Comparison of ENCODE assay signal across 35 cellular contexts in the genomic region with DNA sequence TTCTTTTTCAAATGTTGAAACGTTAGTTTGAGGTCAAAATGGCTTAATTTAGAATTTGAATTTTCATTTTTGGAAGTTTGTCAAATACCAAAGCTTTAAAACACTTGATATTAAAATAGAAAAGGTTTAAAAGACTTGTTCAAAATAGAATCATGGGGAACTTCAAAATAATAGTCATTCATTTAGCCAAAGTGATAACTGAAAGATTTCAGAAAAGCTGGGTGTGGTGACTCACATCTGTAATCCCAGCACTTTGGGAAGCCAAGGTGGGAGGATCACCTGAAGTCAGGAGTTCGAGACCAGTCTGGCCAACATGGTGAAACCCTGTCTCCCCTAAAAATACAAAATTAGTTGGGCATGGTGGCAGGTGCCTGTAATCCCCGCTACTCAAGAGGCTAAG. TPM values are rescaled to one million over a fixed set of nuclear protein-coding genes. Genes with fewer than 3 reads are reported as not detected.
"Had no signal": no experiment of that assay in that cellular context is flagged by ENCODE, and none has a peak within 500 bp of the region (broad histone marks: within the 10 kb centered on the region; RNA-seq: fewer than 3 reads in every experiment).

No MANE protein-coding gene starts in this region.

- H3K36me3 ChIP-seq: adrenal gland, cardiac muscle cell, WERI-Rb-1 had no signal

- H3K9me3 ChIP-seq: adrenal gland had no signal

- H3K27me3 ChIP-seq: adrenal gland, cardiac muscle cell had no signal

- H3K4me1 ChIP-seq: adrenal gland had no signal

- H3K4me3 ChIP-seq: adrenal gland, cardiac muscle cell had no signal

- ATAC-seq: activated CD8-positive, alpha-beta T cell treated with anti-CD3 and anti-CD28 coated beads for 36 hours; activated naive CD4-positive, alpha-beta T cell treated with anti-CD3 and anti-CD28 coated beads, Interleukin-2, amount 50 U/mL, for 72 hours; activated T-cell treated with anti-CD3 and anti-CD28 coated beads, Interleukin-2, amount 50 U/mL, for 4 hours; activated T-cell treated with anti-CD3 and anti-CD28 coated beads, Interleukin-2, amount 50 U/mL, for 72 hours; activated T-helper 17 cell treated with anti-CD3 and anti-CD28 coated beads, Interleukin-2, amount 50 U/mL, for 72 hours; WTC11 had no signal

- H3K27ac ChIP-seq: adrenal gland, cardiac muscle cell, WERI-Rb-1 had no signal

- DNase-seq: activated CD4-positive, alpha-beta memory T cell treated with anti-CD3 and anti-CD28 coated beads for 36 hours; activated CD4-positive, alpha-beta T cell treated with anti-CD3 and anti-CD28 coated beads for 4 hours; activated CD4-positive, alpha-beta T cell treated with anti-CD3 and anti-CD28 coated beads, Interleukin-2, amount 10 ng/mL, durations not matched to agents 24 days and 14 days; activated CD4-positive, alpha-beta T cell treated with anti-CD3 and anti-CD28 coated beads, Interleukin-2, amount 50 U/mL, for 1 hour; activated CD4-positive, alpha-beta T cell treated with anti-CD3 and anti-CD28 coated beads, Interleukin-2, amount 50 U/mL, for 4 hours; activated CD4-positive, CD25-positive, alpha-beta regulatory T cell; activated CD4-positive, CD25-positive, alpha-beta regulatory T cell treated with anti-CD3 and anti-CD28 coated beads, Interleukin-2, amount 50 U/mL, for 72 hours; activated CD8-positive, alpha-beta memory T cell treated with anti-CD3 and anti-CD28 coated beads, Interleukin-2, amount 50 U/mL, for 4 hours; activated CD8-positive, alpha-beta T cell treated with anti-CD3 and anti-CD28 coated beads for 36 hours; activated effector memory CD4-positive, alpha-beta T cell treated with anti-CD3 and anti-CD28 coated beads, Interleukin-2, amount 50 U/mL, for 16 hours; activated gamma-delta T cell treated with Interleukin-2 at 50 U/mL for 16 hours; activated naive CD4-positive, alpha-beta T cell; activated naive CD4-positive, alpha-beta T cell treated with anti-CD3 and anti-CD28 coated beads for 36 hours; activated naive CD4-positive, alpha-beta T cell treated with anti-CD3 and anti-CD28 coated beads, Interleukin-2, amount 50 U/mL, for 16 hours; activated naive CD8-positive, alpha-beta T cell treated with anti-CD3 and anti-CD28 coated beads for 36 hours; activated T-cell treated with anti-CD3 and anti-CD28 coated beads for 4 hours; activated T-cell treated with anti-CD3 and anti-CD28 coated beads, Interleukin-2, amount 50 U/mL, for 1 hour; activated T-cell treated with anti-CD3 and anti-CD28 coated beads, Interleukin-2, amount 50 U/mL, for 4 hours; activated T-cell treated with anti-CD3 and anti-CD28 coated beads, Interleukin-2, amount 50 U/mL, for 72 hours; adrenal gland; amniotic stem cell; aorta; caudate nucleus; cerebellar nuclear complex; T-helper 1 cell; T-helper 2 cell; T-helper 9 cell; WERI-Rb-1 had no signal

RNA-seq across cellular contexts. Expression of a gene that starts 45.1 kb away (rescaled TPM):
- total RNA-seq: activated CD4-positive, alpha-beta memory T cell treated with anti-CD3 and anti-CD28 coated beads for 36 hours; activated CD4-positive, alpha-beta T cell treated with anti-CD3 and anti-CD28 coated beads, Interleukin-2, amount 10 ng/mL, durations not matched to agents 24 days and 14 days; activated CD8-positive, alpha-beta memory T cell treated with anti-CD3 and anti-CD28 coated beads for 36 hours; activated CD8-positive, alpha-beta T cell treated with anti-CD3 and anti-CD28 coated beads for 36 hours; activated naive CD4-positive, alpha-beta T cell treated with anti-CD3 and anti-CD28 coated beads for 36 hours; activated naive CD4-positive, alpha-beta T cell treated with anti-CD3 and anti-CD28 coated beads, Interleukin-2, amount 50 U/mL, for 72 hours; activated naive CD8-positive, alpha-beta T cell treated with anti-CD3 and anti-CD28 coated beads for 36 hours; activated T-cell treated with anti-CD3 and anti-CD28 coated beads, Interleukin-2, amount 50 U/mL, for 4 hours; activated T-cell treated with anti-CD3 and anti-CD28 coated beads, Interleukin-2, amount 50 U/mL, for 72 hours; activated T-helper 1 cell treated with anti-CD3 and anti-CD28 coated beads, Interleukin-12 subunit alpha, Interleukin-12 subunit beta, Interleukin-2, Interleukin-4 antibody, amounts not matched to agents 30 ng/mL and 10 ng/mL and 1 ng/mL, durations not matched to agents 14 hours and 24 hours and 36 hours; activated T-helper 17 cell treated with anti-CD3 and anti-CD28 coated beads, Interleukin-2, amount 50 U/mL, for 72 hours; adrenal gland; aorta; bronchial epithelial cell; cardiac muscle cell; WTC11 had no signal

RNA-seq across cellular contexts. Expression of a gene that starts 56.0 kb away (rescaled TPM):
- total RNA-seq: activated CD4-positive, alpha-beta T cell treated with anti-CD3 and anti-CD28 coated beads, Interleukin-2, amount 10 ng/mL, durations not matched to agents 24 days and 14 days; activated naive CD4-positive, alpha-beta T cell treated with anti-CD3 and anti-CD28 coated beads for 36 hours; activated T-helper 1 cell treated with anti-CD3 and anti-CD28 coated beads, Interleukin-12 subunit alpha, Interleukin-12 subunit beta, Interleukin-2, Interleukin-4 antibody, amounts not matched to agents 30 ng/mL and 10 ng/mL and 1 ng/mL, durations not matched to agents 14 hours and 24 hours and 36 hours; adrenal gland; aorta; bronchial epithelial cell; cardiac muscle cell; WTC11 had no signal
